Comparison of ENCODE assay signal across 29 cellular contexts in genomic region chr11:112392860-112393259, GRCh38.
DNase-seq lines count a peak whose midpoint lies in the region; ATAC-seq and TF ChIP-seq lines count a peak whose summit lies in the region.
"Had no signal": no experiment of that assay in that cellular context is flagged by ENCODE, and none has a peak within 500 bp of the region (broad histone marks: within the 10 kb centered on the region; RNA-seq: fewer than 3 reads in every experiment).

No MANE protein-coding gene starts in this region.

- no peak for TF ChIP-seq EP300 in sigmoid colon (IDR thresholded peaks at IDR 0.05)

- no peaks in the 10 kb centered on the region for H3K27me3 ChIP-seq in sigmoid colon
- H3K27me3 ChIP-seq: gastroesophageal sphincter, right lobe of liver, thyroid gland had no signal

- H3K4me1 ChIP-seq in sigmoid colon = peaks cover 0 to 23% (median 7%) of the 10 kb centered on the region in 4 donors
- H3K4me1 ChIP-seq: gastroesophageal sphincter, parathyroid adenoma, right lobe of liver, thyroid gland had no signal

- H3K4me3 Mint-ChIP-seq in nephron progenitor cell = no peak overlapping the region
- H3K4me3 Mint-ChIP-seq: activated T-cell treated with anti-CD3 and anti-CD28 coated beads, Interleukin-2, amount 50 U/mL, for 72 hours; natural killer cell; stimulated activated naive CD8-positive, alpha-beta T cell treated with anti-CD3 and anti-CD28 coated beads, Interleukin-15, Interleukin-2, amounts not matched to agents 100 ng/mL and 50 ng/mL, for 24 hours; T-helper 2 cell treated with Interferon-gamma antibody and Interleukin-4, amounts not matched to agents 5 μg/mL and 100 μg/mL, for 36 hours had no signal

- no peak for ATAC-seq in GM18498 (IDR thresholded peaks at IDR 0.05; ENCODE audit: unreplicated experiment)
- no peak for ATAC-seq in GM21723 (IDR thresholded peaks at IDR 0.05; ENCODE audit: unreplicated experiment)
- ATAC-seq: activated T-cell treated with anti-CD3 and anti-CD28 coated beads, Interleukin-2, amount 50 U/mL, for 72 hours; gastroesophageal sphincter; left ventricle myocardium superior; natural killer cell; right lobe of liver; SK-N-SH treated with all-trans-retinoic acid at 6 μM for 48 hours had no signal

- H3K9me3 ChIP-seq in sigmoid colon = no peaks in the 10 kb centered on the region
- H3K9me3 ChIP-seq: gastroesophageal sphincter, right lobe of liver, thyroid gland had no signal

- H3K36me3 ChIP-seq in sigmoid colon = no peaks in the 10 kb centered on the region
- H3K36me3 ChIP-seq: gastroesophageal sphincter, right lobe of liver, thyroid gland had no signal

- intact Hi-C loops in sigmoid colon (cut with DNase I) = no loop called here

- H3K4me3 ChIP-seq in sigmoid colon = no peak overlapping the region
- H3K4me3 ChIP-seq: gastroesophageal sphincter, right lobe of liver, thyroid gland had no signal

- peak overlapping the region; percentile 19 for H3K27ac Mint-ChIP-seq in nephron progenitor cell
- H3K27ac Mint-ChIP-seq: activated T-cell treated with anti-CD3 and anti-CD28 coated beads, Interleukin-2, amount 50 U/mL, for 72 hours; natural killer cell; stimulated activated naive CD8-positive, alpha-beta T cell treated with anti-CD3 and anti-CD28 coated beads, Interleukin-15, Interleukin-2, amounts not matched to agents 100 ng/mL and 50 ng/mL, for 24 hours; T-helper 2 cell treated with Interferon-gamma antibody and Interleukin-4, amounts not matched to agents 5 μg/mL and 100 μg/mL, for 36 hours had no signal

- H3K9me3 Mint-ChIP-seq in nephron progenitor cell = peaks cover 18% of the 10 kb centered on the region
- H3K9me3 Mint-ChIP-seq: T-helper 2 cell treated with Interferon-gamma antibody and Interleukin-4, amounts not matched to agents 5 μg/mL and 100 μg/mL, for 36 hours had no signal

- WGBS in sigmoid colon, 2 donors = 68 to 74% methylated on average over 5 of the region's 5 CpGs

- peaks cover 8% of the 10 kb centered on the region for H3K36me3 Mint-ChIP-seq in nephron progenitor cell (ENCODE audit: low read depth)
- H3K36me3 Mint-ChIP-seq: natural killer cell had no signal

- H3K27me3 Mint-ChIP-seq in nephron progenitor cell (ENCODE audit: low read depth, poor library complexity) = peaks cover 17% of the 10 kb centered on the region

- TF ChIP-seq POLR2A in sigmoid colon (IDR thresholded peaks at IDR 0.05) = no peak

- TF ChIP-seq CTCF in nephron progenitor cell (IDR thresholded peaks at IDR 0.05) (no peak), sigmoid colon (IDR thresholded peaks at IDR 0.05) (no peak)

- peaks cover 11% of the 10 kb centered on the region for H3K4me1 Mint-ChIP-seq in nephron progenitor cell
- H3K4me1 Mint-ChIP-seq: natural killer cell had no signal

- H3K27ac ChIP-seq in sigmoid colon = no peak overlapping the region
- H3K27ac ChIP-seq: gastroesophageal sphincter, HL-60, parathyroid adenoma, right lobe of liver, thyroid gland, VCaP had no signal

- DNase-seq in DMS79 treated with DMSO at 0.1 percent for 48 hours (lab: John Stamatoyannopoulos, UW) = peak; percentile 30
- DNase-seq in NCI-H146 (lab: John Stamatoyannopoulos, UW) = peak; percentile 97
- peak; percentile 88 for DNase-seq in NCI-H345 (lab: John Stamatoyannopoulos, UW)
- DNase-seq in nephron progenitor cell = no peak
- DNase-seq in CD1c-positive myeloid dendritic cell (ENCODE audit: extremely low spot score) = no peak
- no peak for DNase-seq in sigmoid colon
- DNase-seq: activated CD4-positive, alpha-beta T cell treated with anti-CD3 and anti-CD28 coated beads for 48 hours; activated naive CD4-positive, alpha-beta T cell treated with anti-CD3 and anti-CD28 coated beads, Interleukin-2, amount 50 U/mL, for 16 hours; activated T-cell treated with anti-CD3 and anti-CD28 coated beads, Interleukin-2, amount 50 U/mL, for 72 hours; amygdala; C1 segment of cervical spinal cord; cortex of kidney; HCEC 1CT; left ventricle myocardium superior; midbrain; natural killer cell; NCI-H524; OCI-M1; right lobe of liver; thyroid gland had no signal

Comparison
In these comparisons a context has a peak if more than half of its experiments do, and no peak if none do; other contexts are left out.
1. DNase-seq: peak in DMS79 treated with DMSO at 0.1 percent for 48 hours (single experiment), NCI-H146 (single experiment) and NCI-H345 (single experiment); none in nephron progenitor cell (single experiment), CD1c-positive myeloid dendritic cell (single experiment) and sigmoid colon (single experiment).